17 cellular contexts compared by ENCODE assay signal in the genomic region with DNA sequence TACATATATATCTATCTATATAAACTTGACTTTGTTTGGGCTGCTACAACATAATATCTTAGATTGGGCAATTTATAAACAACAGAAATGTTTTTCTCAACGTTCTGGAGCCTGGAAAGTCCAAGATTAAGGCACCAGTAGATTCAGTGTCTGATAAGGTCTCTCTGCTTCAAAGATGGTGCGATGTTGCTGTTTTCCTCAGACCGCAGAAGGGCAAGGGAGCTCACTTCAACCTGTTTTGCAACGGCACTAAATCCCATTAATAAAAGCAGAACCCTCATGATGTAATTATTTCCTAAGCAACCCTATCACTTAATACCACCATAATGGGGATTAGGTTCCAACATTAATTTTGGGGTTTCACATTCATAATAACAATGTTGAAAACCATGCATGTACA.
"Had no signal": no experiment of that assay in that cellular context is flagged by ENCODE, and none has a peak within 500 bp of the region (broad histone marks: within the 10 kb centered on the region; RNA-seq: fewer than 3 reads in every experiment).

No MANE protein-coding gene starts in this region.

- ATAC-seq: T-cell had no signal

- H3K4me1 Mint-ChIP-seq: T-cell had no signal

- DNase-seq: KBM-7, MV-4-11, NCI-H1048, NCI-H1105, NCI-H1436 treated with DMSO at 0.1 percent for 48 hours, NCI-H1694, NCI-H187 treated with DMSO at 0.1 percent for 48 hours, NCI-H2029 treated with DMSO at 0.1 percent for 48 hours, NCI-H2171 treated with DMSO at 0.1 percent for 48 hours, NCI-H345, NCI-H446 treated with DMSO at 0.1 percent for 48 hours, NCI-H510A treated with DMSO at 0.1 percent for 48 hours, Right ventricle myocardium superior, RPMI8226, SIG-M5, SW 1271, T-cell had no signal

- H3K27ac Mint-ChIP-seq: T-cell had no signal

- H3K36me3 Mint-ChIP-seq: T-cell had no signal

- H3K4me3 Mint-ChIP-seq: T-cell had no signal

- H3K27me3 Mint-ChIP-seq: T-cell had no signal
